ENCODE assay signal across 8 cellular contexts in the genomic region with DNA sequence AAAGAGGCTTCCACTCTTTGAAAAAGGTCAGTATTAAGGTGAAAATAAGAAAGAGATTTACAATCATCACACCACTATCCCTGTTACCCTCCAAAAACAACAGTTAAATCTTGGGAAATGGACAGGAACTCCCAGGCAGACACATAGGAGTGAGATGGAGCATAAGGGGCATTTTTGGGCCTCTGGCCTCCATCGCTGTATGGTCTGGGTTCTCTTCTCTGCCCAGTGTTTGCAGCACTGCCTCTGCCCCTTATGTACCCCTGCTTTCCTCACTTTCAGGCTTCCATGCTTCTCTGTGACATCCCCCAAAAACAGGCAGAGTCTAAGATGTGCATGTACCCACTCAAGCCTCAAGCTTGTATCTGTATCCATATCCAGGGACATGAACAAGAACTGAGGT. TPM values are rescaled to one million over a fixed set of nuclear protein-coding genes. Genes with fewer than 3 reads are reported as not detected.
A peak's percentile ranks its signal among the peaks of the same experiment; 100 is the strongest.
DNase-seq lines count a peak whose midpoint lies in the region; ATAC-seq, FAIRE-seq and TF ChIP-seq lines count a peak whose summit lies in the region.
"Had no signal": no experiment of that assay in that cellular context is flagged by ENCODE, and none has a peak within 500 bp of the region (broad histone marks: within the 10 kb centered on the region; RNA-seq: fewer than 3 reads in every experiment).

No MANE protein-coding gene starts in this region.

- peaks cover 14% of the 10 kb centered on the region for H3K4me1 Mint-ChIP-seq in activated T-helper 17 cell treated with anti-CD3 and anti-CD28 coated beads, Interleukin-2, amount 50 U/mL, for 72 hours
- peaks cover 14% of the 10 kb centered on the region for H3K4me1 Mint-ChIP-seq in glutamatergic neuron (ENCODE audit: low read depth, unreplicated experiment)

- H3K4me3 ChIP-seq in HUES6 (ENCODE audit: low read depth, low read length) (peak overlapping the region; percentile 80; the same call in 1 of the 2 replicates), skin epidermis (no peak overlapping the region), OCI-LY7 (ENCODE audit: low read depth, low read length, poor library complexity, severe bottlenecking) (no peak overlapping the region)

- ATAC-seq in activated T-helper 17 cell treated with anti-CD3 and anti-CD28 coated beads, Interleukin-2, amount 50 U/mL, for 72 hours (replicated peaks) = no peak

- H2AFZ ChIP-seq in OCI-LY7 (ENCODE audit: low read length) = no peak overlapping the region

- no peaks in the 10 kb centered on the region for H3K9me3 Mint-ChIP-seq in activated T-helper 17 cell treated with anti-CD3 and anti-CD28 coated beads, Interleukin-2, amount 50 U/mL, for 72 hours
- peaks cover 20% of the 10 kb centered on the region for H3K9me3 Mint-ChIP-seq in glutamatergic neuron (ENCODE audit: unreplicated experiment)

- H3K27ac ChIP-seq in HUES6 (ENCODE audit: low read depth, low read length) (no peak overlapping the region; the same call in 1 of the 2 replicates), skin epidermis (peak overlapping the region in 15 of 21 experiments; percentile 9 to 98 (median 88)), OCI-LY7 (ENCODE audit: low read depth, low read length, poor library complexity, severe bottlenecking) (no peak overlapping the region)

- H3K27ac Mint-ChIP-seq in activated T-helper 17 cell treated with anti-CD3 and anti-CD28 coated beads, Interleukin-2, amount 50 U/mL, for 72 hours = peak overlapping the region; percentile 88
- H3K27ac Mint-ChIP-seq in glutamatergic neuron (ENCODE audit: unreplicated experiment) = peak overlapping the region; percentile 45

- peaks cover 71% of the 10 kb centered on the region for H3K4me1 ChIP-seq in HUES6 (ENCODE audit: control insufficient read depth, insufficient read depth, low read length)
- no peaks in the 10 kb centered on the region for H3K4me1 ChIP-seq in OCI-LY7 (ENCODE audit: insufficient read depth, low read length, poor library complexity, severe bottlenecking)

- H3K36me3 Mint-ChIP-seq in activated T-helper 17 cell treated with anti-CD3 and anti-CD28 coated beads, Interleukin-2, amount 50 U/mL, for 72 hours (ENCODE audit: low read depth) = peaks cover 23% of the 10 kb centered on the region
- H3K36me3 Mint-ChIP-seq in glutamatergic neuron (ENCODE audit: unreplicated experiment) = no peaks in the 10 kb centered on the region

- BruUV-seq in OCI-LY7 (replicated peaks; lab: Mats Ljungman, UMichigan) = no TSS peak

- peak overlapping the region; percentile 72 for H3K9ac ChIP-seq in HUES6 (ENCODE audit: low read length)

- H3K27me3 Mint-ChIP-seq in activated T-helper 17 cell treated with anti-CD3 and anti-CD28 coated beads, Interleukin-2, amount 50 U/mL, for 72 hours = peaks cover 6% of the 10 kb centered on the region
- peaks cover 45% of the 10 kb centered on the region for H3K27me3 Mint-ChIP-seq in glutamatergic neuron (ENCODE audit: unreplicated experiment)

- POLR2A ChIA-PET in OCI-LY7 (lab: Charles Lee) = no interaction called here

- no peaks in the 10 kb centered on the region for H3K79me2 ChIP-seq in OCI-LY7 (ENCODE audit: insufficient read depth, low read depth, low read length)

- peaks cover 97% of the 10 kb centered on the region for H3K27me3 ChIP-seq in HUES6 (ENCODE audit: control insufficient read depth, insufficient read depth, low read length)

- intact Hi-C loops in OCI-LY7 (cut with micrococcal nuclease; ENCODE audit: unreplicated experiment) = no loop called here

- no peak for FAIRE-seq in D721Med (lab: Jason Lieb, UNC)

- peak overlapping the region; percentile 98 for H3K4me3 Mint-ChIP-seq in activated T-helper 17 cell treated with anti-CD3 and anti-CD28 coated beads, Interleukin-2, amount 50 U/mL, for 72 hours
- H3K4me3 Mint-ChIP-seq in glutamatergic neuron (ENCODE audit: unreplicated experiment) = peak overlapping the region; percentile 63

- CTCF ChIA-PET in OCI-LY7 (lab: Charles Lee; ENCODE audit: unreplicated experiment) = no interaction called here

- H3K4me2 ChIP-seq in OCI-LY7 (ENCODE audit: low read length) = no peak overlapping the region

- TF ChIP-seq CTCF in glutamatergic neuron (IDR thresholded peaks at IDR 0.05; ENCODE audit: partially characterized antibody, unreplicated experiment) = no peak
- TF ChIP-seq CTCF in OCI-LY7 (conservative IDR thresholded peaks at IDR 0.05; ENCODE audit: low read length) = no peak
- TF ChIP-seq CTCF in D721Med (IDR thresholded peaks at IDR 0.05; ENCODE audit: insufficient read depth, missing control alignments) = no peak

- H3K9me3 ChIP-seq in HUES6 (ENCODE audit: control insufficient read depth, insufficient read depth, low read depth, low read length) (no peaks in the 10 kb centered on the region), OCI-LY7 (ENCODE audit: low read length) (no peaks in the 10 kb centered on the region)

- H4K20me1 ChIP-seq in OCI-LY7 (ENCODE audit: insufficient read depth, low read length) = no peaks in the 10 kb centered on the region

- DNase-seq in glutamatergic neuron (no peak), OCI-LY7 (ENCODE audit: low spot score) (no peak), D721Med (ENCODE audit: insufficient read length, low spot score) (no peak), cerebellum (ENCODE audit: low spot score) (no peak)
- DNase-seq: nucleus accumbens had no signal

- H3K36me3 ChIP-seq in HUES6 (ENCODE audit: control insufficient read depth, insufficient read depth, low read length) (no peaks in the 10 kb centered on the region), OCI-LY7 (ENCODE audit: insufficient read depth, low read length) (peaks cover 9% of the 10 kb centered on the region; the same call in 1 of the 2 replicates)

- no peaks in the 10 kb centered on the region for H3K9me2 ChIP-seq in OCI-LY7 (ENCODE audit: insufficient read depth, low read length)

RNA-seq across cellular contexts. Expression of gene HOXB2, which starts 0.6 kb away (rescaled TPM):
- total RNA-seq in activated T-helper 17 cell treated with anti-CD3 and anti-CD28 coated beads, Interleukin-2, amount 50 U/mL, for 72 hours = 10 to 100 TPM in 1 of 2 donors, 1 to 10 TPM in 1; 2.0 to 15.3 TPM
- total RNA-seq in glutamatergic neuron (ENCODE audit: unreplicated experiment) (12.7 TPM), OCI-LY7 (2022) (not detected in 2 replicates), cerebellum (not detected)
- total RNA-seq in OCI-LY7 (2014; rRNA removed; shearing (Covaris generic)) = not detected in 2 replicates

RNA-seq across cellular contexts. Expression of gene HOXB1, which starts 14.7 kb away (rescaled TPM):
- not detected for total RNA-seq in activated T-helper 17 cell treated with anti-CD3 and anti-CD28 coated beads, Interleukin-2, amount 50 U/mL, for 72 hours
- total RNA-seq in glutamatergic neuron (ENCODE audit: unreplicated experiment) = not detected
- not detected in 2 replicates for total RNA-seq in OCI-LY7 (2014; rRNA removed; shearing (Covaris generic))
- total RNA-seq in OCI-LY7 (2022) = not detected in 2 replicates
- not detected for total RNA-seq in cerebellum

RNA-seq across cellular contexts. Expression of gene HOXB4, which starts 32.6 kb away (rescaled TPM):
- total RNA-seq in activated T-helper 17 cell treated with anti-CD3 and anti-CD28 coated beads, Interleukin-2, amount 50 U/mL, for 72 hours = 1 to 10 TPM; 2.6 to 2.8 TPM
- total RNA-seq in glutamatergic neuron (ENCODE audit: unreplicated experiment) = not detected
- 7.2 and 7.4 TPM in 2 replicates for total RNA-seq in OCI-LY7 (2014; rRNA removed; shearing (Covaris generic))
- 8.9 and 9.2 TPM in 2 replicates for total RNA-seq in OCI-LY7 (2022)
- total RNA-seq in cerebellum = 0.09 TPM

RNA-seq across cellular contexts. Expression of gene HOXB3, which starts 44.5 kb away (rescaled TPM):
- total RNA-seq in activated T-helper 17 cell treated with anti-CD3 and anti-CD28 coated beads, Interleukin-2, amount 50 U/mL, for 72 hours = 1 to 10 TPM; 3.1 to 5.4 TPM
- total RNA-seq in glutamatergic neuron (ENCODE audit: unreplicated experiment) (not detected), OCI-LY7 (2022) (13.0 and 14.6 TPM in 2 replicates), cerebellum (not detected)
- 7.7 and 14.0 TPM in 2 replicates for total RNA-seq in OCI-LY7 (2014; rRNA removed; shearing (Covaris generic))

RNA-seq across cellular contexts. Expression of gene HOXB5, which starts 48.0 kb away (rescaled TPM):
- total RNA-seq in activated T-helper 17 cell treated with anti-CD3 and anti-CD28 coated beads, Interleukin-2, amount 50 U/mL, for 72 hours = not detected
- not detected for total RNA-seq in glutamatergic neuron (ENCODE audit: unreplicated experiment)
- total RNA-seq in OCI-LY7 (2014; rRNA removed; shearing (Covaris generic)) = not detected in 2 replicates
- not detected in 2 replicates for total RNA-seq in OCI-LY7 (2022)
- total RNA-seq in cerebellum = not detected

Comparison
In these comparisons a context has a peak if more than half of its experiments do, and no peak if none do; other contexts are left out.
1. H3K27ac ChIP-seq: peak in skin epidermis (15 of 21); none in HUES6 (single experiment) and OCI-LY7 (single experiment).